ENCODE assay signal across 9 cellular contexts in the genomic region with DNA sequence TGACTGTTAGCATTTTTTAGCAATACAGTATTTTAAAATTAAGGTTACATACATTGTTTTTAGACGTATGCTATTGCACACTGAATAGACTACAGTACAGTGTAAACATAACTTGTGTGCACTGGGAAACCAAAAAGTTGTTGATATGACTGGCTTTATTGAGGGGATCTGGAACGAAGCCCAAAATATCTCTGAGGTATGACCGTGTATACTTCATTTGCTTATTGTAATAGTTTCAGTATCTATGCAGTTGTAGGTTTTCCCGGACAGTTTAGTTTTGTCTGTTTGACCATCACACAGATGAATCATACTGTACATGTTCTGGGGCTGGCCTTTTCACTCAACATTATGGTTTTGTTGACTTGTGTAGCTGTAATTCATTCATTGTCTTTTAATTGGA. TPM values are rescaled to one million over a fixed set of nuclear protein-coding genes. Genes with fewer than 3 reads are reported as not detected.
DNase-seq lines count a peak whose midpoint lies in the region; ATAC-seq and TF ChIP-seq lines count a peak whose summit lies in the region.
"Had no signal": no experiment of that assay in that cellular context is flagged by ENCODE, and none has a peak within 500 bp of the region (broad histone marks: within the 10 kb centered on the region; RNA-seq: fewer than 3 reads in every experiment).

No MANE protein-coding gene starts in this region.

- H4K5ac ChIP-seq in IMR-90 (ENCODE audit: low read depth, low read length): no peak overlapping the region

- no peak overlapping the region for H3K18ac ChIP-seq in IMR-90 (ENCODE audit: low read depth, low read length)

- in situ Hi-C loops in IMR-90 (cut with MboI; ENCODE audit: low sequenced_read_pairs): no loop called here

- no peak for TF ChIP-seq CTCF in IMR-90 (conservative IDR thresholded peaks at IDR 0.05; ENCODE audit: low read depth, low read length)

- peaks cover 12% of the 10 kb centered on the region; the same call in 1 of the 2 replicates for H3K9me1 ChIP-seq in IMR-90 (ENCODE audit: insufficient read depth, low read length)

- no peaks in the 10 kb centered on the region for H3K36me3 ChIP-seq in IMR-90 (ENCODE audit: control insufficient read depth, insufficient read depth, low read length)
- H3K36me3 ChIP-seq: esophagus muscularis mucosa had no signal

- intact Hi-C loops in IMR-90 (cut with micrococcal nuclease): no loop called here

- no peaks in the 10 kb centered on the region for H3K79me1 ChIP-seq in IMR-90 (ENCODE audit: low read depth in 1 of 2, low read length in 2 of 2)

- H2AK9ac ChIP-seq in IMR-90 (replicated peaks; ENCODE audit: low read depth, low read length, poor library complexity): no peak overlapping the region

- peak overlapping the region; percentile 86 for H3K4me2 ChIP-seq in IMR-90 (ENCODE audit: low read depth, low read length)

- BruUV-seq in IMR-90 (replicated peaks; lab: Mats Ljungman, UMichigan): no TSS peak

- peaks cover 7% of the 10 kb centered on the region for H3K4me1 ChIP-seq in IMR-90 (ENCODE audit: control insufficient read depth, insufficient read depth, low read length)

- no peak overlapping the region for H3K14ac ChIP-seq in IMR-90 (replicated peaks; ENCODE audit: low read depth, low read length)

- no peak overlapping the region for H3K4me3 ChIP-seq in IMR-90 (ENCODE audit: insufficient read depth, low read depth, low read length)
- H3K4me3 ChIP-seq: esophagus muscularis mucosa had no signal

- H2AFZ ChIP-seq in IMR-90 (replicated peaks; ENCODE audit: low read length, poor library complexity): no peak overlapping the region

- no peak overlapping the region; the same call in 1 of the 2 replicates for H3K4ac ChIP-seq in IMR-90 (ENCODE audit: low read depth, low read length)

- H2BK120ac ChIP-seq in IMR-90 (ENCODE audit: low read depth, low read length): no peak overlapping the region

- peak overlapping the region; percentile 48 for H2BK5ac ChIP-seq in IMR-90 (ENCODE audit: low read depth, low read length, poor library complexity, severe bottlenecking)

- no peak overlapping the region for H3K56ac ChIP-seq in IMR-90 (ENCODE audit: extremely low read depth, insufficient read depth, low read length)

- no peak overlapping the region for H2BK20ac ChIP-seq in IMR-90 (ENCODE audit: low read depth, low read length)

- H4K8ac ChIP-seq in IMR-90 (ENCODE audit: low read depth in 2 of 2, low read length in 2 of 2): no peak overlapping the region

- TF ChIP-seq RAD21 in IMR-90 (IDR thresholded peaks at IDR 0.05; ENCODE audit: low read length): no peak

- H2AK5ac ChIP-seq in IMR-90 (ENCODE audit: low read depth, low read length): no peak overlapping the region

- H2BK15ac ChIP-seq in IMR-90 (ENCODE audit: low read depth, low read length): no peak overlapping the region

- H3K23ac ChIP-seq in IMR-90 (ENCODE audit: low read depth, low read length): peak overlapping the region; percentile 1; the same call in 1 of the 2 replicates

- H4K91ac ChIP-seq in IMR-90 (ENCODE audit: insufficient read depth, low read depth, low read length): no peak overlapping the region

- no peaks in the 10 kb centered on the region for H4K20me1 ChIP-seq in IMR-90 (ENCODE audit: insufficient read depth, low read length)

- CTCF ChIA-PET in IMR-90 (lab: Yijun Ruan, JAX): no interaction called here

- no peak for TF ChIP-seq POLR2A in IMR-90 (IDR thresholded peaks at IDR 0.05; ENCODE audit: low read depth, low read length)

- no peak overlapping the region for H3K27ac ChIP-seq in IMR-90 (ENCODE audit: insufficient read depth, low read length)
- H3K27ac ChIP-seq: esophagus muscularis mucosa had no signal

- H3K9me3 ChIP-seq in IMR-90 (ENCODE audit: control insufficient read depth, insufficient read depth, low read length): no peaks in the 10 kb centered on the region
- H3K9me3 ChIP-seq: esophagus muscularis mucosa had no signal

- POLR2A ChIA-PET in IMR-90 (lab: Charles Lee; ENCODE audit: unreplicated experiment): no interaction called here

- DNase-seq in IMR-90 (peak; percentile 90), fibroblast of peridontal ligament (ENCODE audit: extremely low read depth) (peak; percentile 62), NCI-H2029 (lab: John Stamatoyannopoulos, UW) (no peak), NCI-H526 treated with DMSO at 0.1 percent for 48 hours (lab: John Stamatoyannopoulos, UW) (no peak), NCI-H1048 (lab: John Stamatoyannopoulos, UW) (no peak)

- 0% methylated on average over 1 of the region's 4 CpGs; no CpG with 5 or more reads in 1 of the 2 experiments for WGBS in IMR-90 (ENCODE audit: extremely low coverage in 2 of 2, insufficient read length in 1 of 2), 2 experiments

- dilution Hi-C loops in IMR-90 (cut with HindIII; ENCODE audit: low sequenced_read_pairs, unreplicated experiment): no loop called here

- H3K27me3 ChIP-seq in IMR-90 (ENCODE audit: control insufficient read depth, insufficient read depth, low read length): no peaks in the 10 kb centered on the region
- H3K27me3 ChIP-seq: esophagus muscularis mucosa had no signal

- peak; percentile 79 for ATAC-seq in GM18498 (IDR thresholded peaks at IDR 0.05; ENCODE audit: unreplicated experiment)
- ATAC-seq in GM21529 (IDR thresholded peaks at IDR 0.05; ENCODE audit: unreplicated experiment): peak; percentile 82
- peak; percentile 56 for ATAC-seq in IMR-90 (ENCODE audit: low read depth)
- no peak for ATAC-seq in HG02588 (IDR thresholded peaks at IDR 0.05; ENCODE audit: unreplicated experiment)

- H3K9ac ChIP-seq in IMR-90 (ENCODE audit: low read depth, low read length): no peak overlapping the region

TF ChIP-seq in IMR-90, 13 proteins besides CTCF, POLR2A, EP300 and RAD21:
- TF ChIP-seq RCOR1 (IDR thresholded peaks at IDR 0.05; ENCODE audit: insufficient replicate concordance, low read length): no peak
- TF ChIP-seq, protein P1, sequence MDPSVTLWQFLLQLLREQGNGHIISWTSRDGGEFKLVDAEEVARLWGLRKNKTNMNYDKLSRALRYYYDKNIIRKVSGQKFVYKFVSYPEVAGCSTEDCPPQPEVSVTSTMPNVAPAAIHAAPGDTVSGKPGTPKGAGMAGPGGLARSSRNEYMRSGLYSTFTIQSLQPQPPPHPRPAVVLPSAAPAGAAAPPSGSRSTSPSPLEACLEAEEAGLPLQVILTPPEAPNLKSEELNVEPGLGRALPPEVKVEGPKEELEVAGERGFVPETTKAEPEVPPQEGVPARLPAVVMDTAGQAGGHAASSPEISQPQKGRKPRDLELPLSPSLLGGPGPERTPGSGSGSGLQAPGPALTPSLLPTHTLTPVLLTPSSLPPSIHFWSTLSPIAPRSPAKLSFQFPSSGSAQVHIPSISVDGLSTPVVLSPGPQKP (IDR thresholded peaks at IDR 0.05; ENCODE audit: borderline replicate concordance, low read depth, low read length): no peak
- no peak for TF ChIP-seq BHLHE40 (IDR thresholded peaks at IDR 0.05; ENCODE audit: low read depth, low read length)
- TF ChIP-seq FOS (IDR thresholded peaks at IDR 0.05; ENCODE audit: low read depth, low read length): no peak; the same call in 1 of the 2 replicates
- no peak for TF ChIP-seq NFE2L2 (IDR thresholded peaks at IDR 0.05; ENCODE audit: low read depth, low read length)
- no peak for TF ChIP-seq SMC3 (IDR thresholded peaks at IDR 0.05; ENCODE audit: low read depth, low read length)
- TF ChIP-seq MXI1 (IDR thresholded peaks at IDR 0.05; ENCODE audit: borderline replicate concordance, low read depth, low read length): no peak
- no peak for TF ChIP-seq MAFK (IDR thresholded peaks at IDR 0.05; ENCODE audit: low read depth, low read length)
- TF ChIP-seq CHD1 (IDR thresholded peaks at IDR 0.05; ENCODE audit: low read depth, low read length): no peak
- TF ChIP-seq RFX5 (IDR thresholded peaks at IDR 0.05; ENCODE audit: low read depth, low read length): no peak
- no peak for TF ChIP-seq CEBPB (IDR thresholded peaks at IDR 0.05; ENCODE audit: low read depth, low read length)
- TF ChIP-seq, protein P2, sequence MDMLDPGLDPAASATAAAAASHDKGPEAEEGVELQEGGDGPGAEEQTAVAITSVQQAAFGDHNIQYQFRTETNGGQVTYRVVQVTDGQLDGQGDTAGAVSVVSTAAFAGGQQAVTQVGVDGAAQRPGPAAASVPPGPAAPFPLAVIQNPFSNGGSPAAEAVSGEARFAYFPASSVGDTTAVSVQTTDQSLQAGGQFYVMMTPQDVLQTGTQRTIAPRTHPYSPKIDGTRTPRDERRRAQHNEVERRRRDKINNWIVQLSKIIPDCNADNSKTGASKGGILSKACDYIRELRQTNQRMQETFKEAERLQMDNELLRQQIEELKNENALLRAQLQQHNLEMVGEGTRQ (IDR thresholded peaks at IDR 0.05; ENCODE audit: low read depth, low read length): no peak
- TF ChIP-seq MAZ (IDR thresholded peaks at IDR 0.05; ENCODE audit: borderline replicate concordance, low read depth, low read length): no peak
TF ChIP-seq in IMR-90: peak in this region for 0.

RNA-seq across cellular contexts. Expression of a gene that starts 6.9 kb away (rescaled TPM):
- 2.0 and 2.5 TPM in 2 replicates for total RNA-seq in IMR-90 (2012; rRNA removed)
- 8.1 and 8.5 TPM in 2 replicates for polyA plus RNA-seq in IMR-90 (2012; rRNA removed)
- polyA plus RNA-seq in IMR-90 (2012; cell fraction: cytosol; rRNA removed): 2.5 and 4.5 TPM in 2 replicates
- polyA plus RNA-seq in IMR-90 (2012; cell fraction: nucleus; rRNA removed; ENCODE audit: low replicate concordance): 2.0 and 2.9 TPM in 2 replicates

RNA-seq across cellular contexts. Expression of a gene that starts 11.3 kb away (rescaled TPM):
- total RNA-seq in IMR-90 (2012; rRNA removed): 36.4 and 38.0 TPM in 2 replicates
- 47.7 and 51.2 TPM in 2 replicates for polyA plus RNA-seq in IMR-90 (2012; rRNA removed)
- 31.6 and 49.6 TPM in 2 replicates for polyA plus RNA-seq in IMR-90 (2012; cell fraction: cytosol; rRNA removed)
- 155 and 310 TPM in 2 replicates for polyA plus RNA-seq in IMR-90 (2012; cell fraction: nucleus; rRNA removed; ENCODE audit: low replicate concordance)

RNA-seq across cellular contexts. Expression of a gene that starts 18.7 kb away (rescaled TPM):
- total RNA-seq in IMR-90 (2012; rRNA removed): under 0.01 and 0.18 TPM in 2 replicates
- 0.19 and 0.26 TPM in 2 replicates for polyA plus RNA-seq in IMR-90 (2012; rRNA removed)
- polyA plus RNA-seq in IMR-90 (2012; cell fraction: cytosol; rRNA removed): 0.33 and 0.40 TPM in 2 replicates
- polyA plus RNA-seq in IMR-90 (2012; cell fraction: nucleus; rRNA removed; ENCODE audit: low replicate concordance): 0.30 and 0.69 TPM in 2 replicates

RNA-seq across cellular contexts. Expression of a gene that starts 30.0 kb away (rescaled TPM):
- 0.36 TPM in 1 of 2 replicates, not detected in the other for total RNA-seq in IMR-90 (2012; rRNA removed)
- polyA plus RNA-seq in IMR-90 (2012; rRNA removed): 0.14 and 0.19 TPM in 2 replicates
- polyA plus RNA-seq in IMR-90 (2012; cell fraction: cytosol; rRNA removed): 0.26 and 0.84 TPM in 2 replicates
- polyA plus RNA-seq in IMR-90 (2012; cell fraction: nucleus; rRNA removed; ENCODE audit: low replicate concordance): 0.23 and 0.28 TPM in 2 replicates

RNA-seq across cellular contexts. Expression of a gene that starts 37.1 kb away (rescaled TPM):
- total RNA-seq in IMR-90 (2012; rRNA removed): 1.4 and 1.8 TPM in 2 replicates
- 5.8 and 6.1 TPM in 2 replicates for polyA plus RNA-seq in IMR-90 (2012; rRNA removed)
- polyA plus RNA-seq in IMR-90 (2012; cell fraction: cytosol; rRNA removed): 4.1 and 5.2 TPM in 2 replicates
- polyA plus RNA-seq in IMR-90 (2012; cell fraction: nucleus; rRNA removed; ENCODE audit: low replicate concordance): 15.4 and 32.5 TPM in 2 replicates

Comparison
In these comparisons a context has a peak if more than half of its experiments do, and no peak if none do; other contexts are left out.
1. DNase-seq: peak in IMR-90 (single experiment) and fibroblast of peridontal ligament (single experiment); none in NCI-H2029 (single experiment), NCI-H526 treated with DMSO at 0.1 percent for 48 hours (single experiment) and NCI-H1048 (single experiment).